ENCODE assay signal across 9 cellular contexts in genomic region chr3:46860381-46861292, GRCh38. TPM values are rescaled to one million over a fixed set of nuclear protein-coding genes. Genes with fewer than 3 reads are reported as not detected.
DNase-seq lines count a peak whose midpoint lies in the region; ATAC-seq, FAIRE-seq and TF ChIP-seq lines count a peak whose summit lies in the region.
"Had no signal": no experiment of that assay in that cellular context is flagged by ENCODE, and none has a peak within 500 bp of the region (broad histone marks: within the 10 kb centered on the region; RNA-seq: fewer than 3 reads in every experiment).

No MANE protein-coding gene starts in this region.

- H3K4me3 Mint-ChIP-seq in CD4-positive, alpha-beta T cell = no peak overlapping the region
- H3K4me3 Mint-ChIP-seq in astrocyte (ENCODE audit: unreplicated experiment) (no peak overlapping the region), mesothelial cell of epicardium (no peak overlapping the region)
- H3K4me3 Mint-ChIP-seq: activated naive CD4-positive, alpha-beta T cell treated with anti-CD3 and anti-CD28 coated beads, Interleukin-2, amount 50 U/mL, for 24 hours had no signal

- no peak overlapping the region for H3K4me2 ChIP-seq in astrocyte (ENCODE audit: low read length)

- no peak overlapping the region for H3K27ac Mint-ChIP-seq in CD4-positive, alpha-beta T cell
- H3K27ac Mint-ChIP-seq in astrocyte (ENCODE audit: unreplicated experiment) = no peak overlapping the region
- H3K27ac Mint-ChIP-seq in mesothelial cell of epicardium = no peak overlapping the region
- H3K27ac Mint-ChIP-seq: activated naive CD4-positive, alpha-beta T cell treated with anti-CD3 and anti-CD28 coated beads, Interleukin-2, amount 50 U/mL, for 24 hours had no signal

- no peak for ATAC-seq in CD4-positive, alpha-beta T cell (ENCODE audit: poor library complexity)
- ATAC-seq in HG03159 (IDR thresholded peaks at IDR 0.05; ENCODE audit: unreplicated experiment) = no peak
- no peak for ATAC-seq in HG03520 (IDR thresholded peaks at IDR 0.05; ENCODE audit: unreplicated experiment)

- no peaks in the 10 kb centered on the region for H4K20me1 ChIP-seq in astrocyte (ENCODE audit: insufficient read depth, low read length)

- H3K4me3 ChIP-seq in astrocyte (ENCODE audit: insufficient read depth, low read depth, low read length) = no peak overlapping the region

- H3K9me3 ChIP-seq in CD4-positive, alpha-beta T cell (ENCODE audit: control insufficient read depth, low read length) = no peaks in the 10 kb centered on the region
- H3K9me3 ChIP-seq in astrocyte (ENCODE audit: insufficient read depth, low read depth, low read length) = no peaks in the 10 kb centered on the region

- no peak for FAIRE-seq in astrocyte (lab: Jason Lieb, UNC)
- FAIRE-seq in HTR-8/SVneo (lab: Jason Lieb, UNC) = no peak

- DNase-seq in CD4-positive, alpha-beta T cell = peak in 1 of 10 experiments; percentile 25
- DNase-seq in HT-29 (ENCODE audit: low spot score) (peak; percentile 47), astrocyte (ENCODE audit: low read depth) (no peak), mesothelial cell of epicardium (ENCODE audit: low spot score in 2 of 2, unreplicated experiment in 2 of 2) (peak; percentile 18 to 42), HPDE6-E6E7 (ENCODE audit: extremely low spot score) (no peak), HTR-8/SVneo (ENCODE audit: insufficient read length, low spot score) (no peak)

- CTCF ChIA-PET in CD4-positive, alpha-beta T cell (lab: Charles Lee) = no interaction called here

- no peak overlapping the region for H3K9ac ChIP-seq in astrocyte (ENCODE audit: low read length)

- H3K36me3 Mint-ChIP-seq in CD4-positive, alpha-beta T cell (ENCODE audit: low read depth) = no peaks in the 10 kb centered on the region
- H3K36me3 Mint-ChIP-seq in astrocyte (ENCODE audit: low read depth, unreplicated experiment) (peaks cover 2% of the 10 kb centered on the region), mesothelial cell of epicardium (no peaks in the 10 kb centered on the region)
- H3K36me3 Mint-ChIP-seq: activated naive CD4-positive, alpha-beta T cell treated with anti-CD3 and anti-CD28 coated beads, Interleukin-2, amount 50 U/mL, for 24 hours had no signal

- no peaks in the 10 kb centered on the region for H3K4me1 Mint-ChIP-seq in CD4-positive, alpha-beta T cell (ENCODE audit: low read depth)
- H3K4me1 Mint-ChIP-seq in astrocyte (ENCODE audit: low read depth, unreplicated experiment) (no peaks in the 10 kb centered on the region), mesothelial cell of epicardium (peaks cover 20% of the 10 kb centered on the region)
- H3K4me1 Mint-ChIP-seq: activated naive CD4-positive, alpha-beta T cell treated with anti-CD3 and anti-CD28 coated beads, Interleukin-2, amount 50 U/mL, for 24 hours had no signal

- no peak overlapping the region for H3K27ac ChIP-seq in CD4-positive, alpha-beta T cell (ENCODE audit: low read depth, low read length)
- no peak overlapping the region for H3K27ac ChIP-seq in astrocyte (ENCODE audit: low read depth, low read length)

- intact Hi-C loops in CD4-positive, alpha-beta T cell (cut with DNase I, micrococcal nuclease) = no loop called here

- no peak overlapping the region for H2AFZ ChIP-seq in astrocyte (ENCODE audit: low read depth, low read length)

- H3K4me1 ChIP-seq in astrocyte (ENCODE audit: insufficient read depth, low read length) = no peaks in the 10 kb centered on the region

- TF ChIP-seq CTCF in CD4-positive, alpha-beta T cell (IDR thresholded peaks at IDR 0.05) = peak; percentile 24
- TF ChIP-seq CTCF in astrocyte (IDR thresholded peaks at IDR 0.05; ENCODE audit: insufficient read depth, low read depth, low read length) (peak; percentile 21), mesothelial cell of epicardium (IDR thresholded peaks at IDR 0.05; ENCODE audit: unreplicated experiment) (peak; percentile 69)

- no peaks in the 10 kb centered on the region for H3K9me3 Mint-ChIP-seq in CD4-positive, alpha-beta T cell
- H3K9me3 Mint-ChIP-seq in astrocyte (ENCODE audit: unreplicated experiment) (no peaks in the 10 kb centered on the region), mesothelial cell of epicardium (no peaks in the 10 kb centered on the region)
- H3K9me3 Mint-ChIP-seq: activated naive CD4-positive, alpha-beta T cell treated with anti-CD3 and anti-CD28 coated beads, Interleukin-2, amount 50 U/mL, for 24 hours had no signal

- no peaks in the 10 kb centered on the region for H3K79me2 ChIP-seq in astrocyte (ENCODE audit: insufficient read depth, low read length)

- no peaks in the 10 kb centered on the region for H3K36me3 ChIP-seq in astrocyte (ENCODE audit: insufficient read depth, low read length)

- H3K27me3 Mint-ChIP-seq in CD4-positive, alpha-beta T cell = no peaks in the 10 kb centered on the region
- H3K27me3 Mint-ChIP-seq in astrocyte (ENCODE audit: low read depth, unreplicated experiment) (peaks cover 48% of the 10 kb centered on the region), mesothelial cell of epicardium (ENCODE audit: low read depth) (peaks cover 6% of the 10 kb centered on the region)

- H3K27me3 ChIP-seq in CD4-positive, alpha-beta T cell (ENCODE audit: control insufficient read depth, insufficient read depth, low read length) = no peaks in the 10 kb centered on the region
- peaks cover 6% of the 10 kb centered on the region for H3K27me3 ChIP-seq in astrocyte (ENCODE audit: insufficient read depth, low read length)

- POLR2A ChIA-PET in CD4-positive, alpha-beta T cell (lab: Charles Lee) = no interaction called here

RNA-seq across cellular contexts. Expression of gene MYL3, which starts 2.6 kb away (rescaled TPM):
- total RNA-seq in CD4-positive, alpha-beta T cell = not detected
- total RNA-seq in HT-29 (2014; rRNA removed; shearing (Covaris generic)) = not detected in 2 replicates
- total RNA-seq in astrocyte = 0.43 and 0.89 TPM in 2 replicates
- total RNA-seq in mesothelial cell of epicardium = 5.2 to 6.8 TPM (median 5.3 TPM) in 3 replicates

RNA-seq across cellular contexts. Expression of gene PTH1R, which starts 16.9 kb away (rescaled TPM):
- total RNA-seq in CD4-positive, alpha-beta T cell = not detected
- not detected in 2 replicates for total RNA-seq in HT-29 (2014; rRNA removed; shearing (Covaris generic))
- total RNA-seq in astrocyte (4.4 and 5.2 TPM in 2 replicates), mesothelial cell of epicardium (34.3 to 38.0 TPM (median 36.4 TPM) in 3 replicates)

Comparison
In these comparisons a context has a peak if more than half of its experiments do, and no peak if none do; other contexts are left out.
1. DNase-seq: peak in HT-29 (single experiment) and mesothelial cell of epicardium (2 of 2); none in astrocyte (single experiment), HPDE6-E6E7 (single experiment) and HTR-8/SVneo (single experiment).
2. Peak in every context shown above with its lines, with median percentiles within 50 percentile points of each other: CTCF ChIP-seq.